ENCODE assay signal across 17 cellular contexts in the genomic region with DNA sequence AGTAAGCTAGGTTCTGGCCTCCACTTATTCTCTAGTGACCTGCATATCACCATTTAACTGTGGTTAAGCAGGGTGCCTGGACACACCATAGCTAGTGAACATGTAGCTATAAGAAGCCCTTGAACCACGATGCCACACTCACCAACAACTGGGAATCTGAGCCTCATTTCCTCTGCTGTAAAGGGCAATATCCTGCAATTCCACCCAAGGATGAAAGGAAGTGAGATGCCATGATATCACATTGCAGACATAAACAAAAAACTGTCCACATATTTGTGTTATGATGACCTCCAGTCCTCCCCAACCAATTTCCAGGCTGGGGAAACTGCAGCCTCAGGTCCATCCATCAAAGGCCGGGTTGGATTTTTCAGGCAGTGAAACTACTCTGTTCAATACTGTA. TPM values are rescaled to one million over a fixed set of nuclear protein-coding genes. Genes with fewer than 3 reads are reported as not detected.
DNase-seq lines count a peak whose midpoint lies in the region; ATAC-seq and TF ChIP-seq lines count a peak whose summit lies in the region.
"Had no signal": no experiment of that assay in that cellular context is flagged by ENCODE, and none has a peak within 500 bp of the region (broad histone marks: within the 10 kb centered on the region; RNA-seq: fewer than 3 reads in every experiment).

No MANE protein-coding gene starts in this region.

- TF ChIP-seq CTCF in HFFc6 (IDR thresholded peaks at IDR 0.05) (no peak), nephron (IDR thresholded peaks at IDR 0.05; ENCODE audit: unreplicated experiment in 3 of 3) (no peak), foreskin keratinocyte (conservative IDR thresholded peaks at IDR 0.05) (no peak), uterus (IDR thresholded peaks at IDR 0.05) (no peak), omental fat pad (IDR thresholded peaks at IDR 0.05) (no peak)

- H3K9me3 Mint-ChIP-seq in HFFc6 (no peaks in the 10 kb centered on the region), nephron (no peaks in the 10 kb centered on the region)
- no peaks in the 10 kb centered on the region for H3K9me3 Mint-ChIP-seq in activated CD4-positive, alpha-beta memory T cell treated with anti-CD3 and anti-CD28 coated beads, Interleukin-2, amount 10 ng/mL, durations not matched to agents 7 days and 5 days
- H3K9me3 Mint-ChIP-seq: activated naive CD8-positive, alpha-beta T cell treated with anti-CD3 and anti-CD28 coated beads, Interleukin-2, amount 10 ng/mL, durations not matched to agents 7 days and 5 days had no signal

- POLR2A ChIA-PET in activated CD4-positive, alpha-beta memory T cell treated with anti-CD3 and anti-CD28 coated beads, Interleukin-2, amount 10 ng/mL, durations not matched to agents 7 days and 5 days (lab: Charles Lee): interaction anchor here (1.0 to 4.5 kb wide), 4 partner anchors 8 to 28 kb away, joined by 5 to 24 read pairs (median 12); a partner anchor contains a TSS

- H3K27ac Mint-ChIP-seq in HFFc6 (peak overlapping the region; percentile 73), nephron (peak overlapping the region in 2 of 3 experiments; percentile 13 to 60)
- peak overlapping the region; percentile 21 for H3K27ac Mint-ChIP-seq in activated CD4-positive, alpha-beta memory T cell treated with anti-CD3 and anti-CD28 coated beads, Interleukin-2, amount 10 ng/mL, durations not matched to agents 7 days and 5 days
- H3K27ac Mint-ChIP-seq: activated naive CD8-positive, alpha-beta T cell treated with anti-CD3 and anti-CD28 coated beads, Interleukin-2, amount 10 ng/mL, durations not matched to agents 7 days and 5 days had no signal

- DNase-seq in HFFc6: no peak
- no peak for DNase-seq in activated CD4-positive, alpha-beta memory T cell treated with anti-CD3 and anti-CD28 coated beads, Interleukin-2, amount 10 ng/mL, durations not matched to agents 7 days and 5 days
- no peak for DNase-seq in foreskin melanocyte
- DNase-seq in foreskin keratinocyte: no peak
- no peak for DNase-seq in uterus
- no peak for DNase-seq in omental fat pad (ENCODE audit: low spot score)
- DNase-seq: activated CD8-positive, alpha-beta memory T cell treated with anti-CD3 and anti-CD28 coated beads, Interleukin-2, amount 50 U/mL, for 48 hours; activated naive CD8-positive, alpha-beta T cell treated with anti-CD3 and anti-CD28 coated beads, Interleukin-2, amount 10 ng/mL, durations not matched to agents 7 days and 5 days; central memory CD4-positive, alpha-beta T cell; DND-41; mesendoderm; NCI-H187; NCI-H524; PC-3; stimulated activated naive CD8-positive, alpha-beta T cell treated with anti-CD3 and anti-CD28 coated beads, Interleukin-15, Interleukin-2, amounts not matched to agents 100 U/mL and 50 U/mL, for 24 hours had no signal

- ATAC-seq in foreskin keratinocyte (no peak), omental fat pad (ENCODE audit: low FRiP score) (no peak)
- ATAC-seq: PC-3; stimulated activated naive CD8-positive, alpha-beta T cell treated with anti-CD3 and anti-CD28 coated beads, Interleukin-15, Interleukin-2, amounts not matched to agents 100 U/mL and 50 U/mL, for 24 hours had no signal

- no peak for TF ChIP-seq POLR2A in uterus (IDR thresholded peaks at IDR 0.05)

- H3K4me1 Mint-ChIP-seq in HFFc6 (ENCODE audit: low read depth): peaks cover 78% of the 10 kb centered on the region
- peaks cover 70% of the 10 kb centered on the region for H3K4me1 Mint-ChIP-seq in activated CD4-positive, alpha-beta memory T cell treated with anti-CD3 and anti-CD28 coated beads, Interleukin-2, amount 10 ng/mL, durations not matched to agents 7 days and 5 days
- H3K4me1 Mint-ChIP-seq in nephron: peaks cover 63% of the 10 kb centered on the region

- H3K36me3 Mint-ChIP-seq in HFFc6 (ENCODE audit: low read depth): peaks cover 17% of the 10 kb centered on the region
- peaks cover 77% of the 10 kb centered on the region for H3K36me3 Mint-ChIP-seq in activated CD4-positive, alpha-beta memory T cell treated with anti-CD3 and anti-CD28 coated beads, Interleukin-2, amount 10 ng/mL, durations not matched to agents 7 days and 5 days (ENCODE audit: low read depth)
- no peaks in the 10 kb centered on the region for H3K36me3 Mint-ChIP-seq in nephron (ENCODE audit: low read depth)

- no peak overlapping the region for H3K4me3 ChIP-seq in BLaER1 treated with 17β-estradiol and CSF1 and Interleukin-3, amounts not matched to agents 10 nM and 100 nM
- no peak overlapping the region for H3K4me3 ChIP-seq in uterus

- intact Hi-C loops in uterus (cut with DNase I; ENCODE audit: low total_unique reads): no loop called here

- H3K36me3 ChIP-seq in BLaER1 treated with 17β-estradiol and CSF1 and Interleukin-3, amounts not matched to agents 10 nM and 100 nM: peaks cover 31 to 94% (median 72%) of the 10 kb centered on the region in 11 experiments; a peak in 21 of 22 replicates
- H3K36me3 ChIP-seq in uterus: no peaks in the 10 kb centered on the region

- H3K27ac ChIP-seq in BLaER1 treated with 17β-estradiol and CSF1 and Interleukin-3, amounts not matched to agents 10 nM and 100 nM: no peak overlapping the region; a peak in 2 of 22 replicates
- H3K27ac ChIP-seq in foreskin keratinocyte (no peak overlapping the region), uterus (no peak overlapping the region)

- peaks cover 81 to 100% (median 96%) of the 10 kb centered on the region in 11 experiments for H4K20me1 ChIP-seq in BLaER1 treated with 17β-estradiol and CSF1 and Interleukin-3, amounts not matched to agents 10 nM and 100 nM

- peaks cover 0 to 12% (median 0%) of the 10 kb centered on the region in 11 experiments; a peak in 6 of 22 replicates for H3K9me3 ChIP-seq in BLaER1 treated with 17β-estradiol and CSF1 and Interleukin-3, amounts not matched to agents 10 nM and 100 nM (replicated peaks in 1 of 11)
- no peaks in the 10 kb centered on the region for H3K9me3 ChIP-seq in uterus

- no peaks in the 10 kb centered on the region for H3K27me3 Mint-ChIP-seq in HFFc6 (ENCODE audit: insufficient read depth)
- no peaks in the 10 kb centered on the region for H3K27me3 Mint-ChIP-seq in activated CD4-positive, alpha-beta memory T cell treated with anti-CD3 and anti-CD28 coated beads, Interleukin-2, amount 10 ng/mL, durations not matched to agents 7 days and 5 days
- H3K27me3 Mint-ChIP-seq in nephron (ENCODE audit: low read depth): no peaks in the 10 kb centered on the region
- H3K27me3 Mint-ChIP-seq: activated naive CD8-positive, alpha-beta T cell treated with anti-CD3 and anti-CD28 coated beads, Interleukin-2, amount 10 ng/mL, durations not matched to agents 7 days and 5 days had no signal

- H3K27me3 ChIP-seq in BLaER1 treated with 17β-estradiol and CSF1 and Interleukin-3, amounts not matched to agents 10 nM and 100 nM: no peaks in the 10 kb centered on the region
- H3K27me3 ChIP-seq in foreskin keratinocyte: no peaks in the 10 kb centered on the region
- no peaks in the 10 kb centered on the region for H3K27me3 ChIP-seq in uterus

- peak overlapping the region in 1 of 11 experiments; percentile 67; a peak in 1 of 22 replicates for H3K9ac ChIP-seq in BLaER1 treated with 17β-estradiol and CSF1 and Interleukin-3, amounts not matched to agents 10 nM and 100 nM

- H3K4me2 ChIP-seq in BLaER1 treated with 17β-estradiol and CSF1 and Interleukin-3, amounts not matched to agents 10 nM and 100 nM: peak overlapping the region; percentile 5 to 97 (median 86); a peak in 16 of 22 replicates

- CTCF ChIA-PET in activated CD4-positive, alpha-beta memory T cell treated with anti-CD3 and anti-CD28 coated beads, Interleukin-2, amount 10 ng/mL, durations not matched to agents 7 days and 5 days (lab: Charles Lee): interaction anchor here (1.0 to 2.4 kb wide), 5 partner anchors 9 to 95 kb away, joined by 3 to 8 read pairs (median 3); no protein-coding TSS in a partner anchor

- peaks cover 48 to 86% (median 66%) of the 10 kb centered on the region in 10 experiments for H3K4me1 ChIP-seq in BLaER1 treated with 17β-estradiol and CSF1 and Interleukin-3, amounts not matched to agents 10 nM and 100 nM
- H3K4me1 ChIP-seq in foreskin keratinocyte: peaks cover 3% of the 10 kb centered on the region
- peaks cover 0 to 8% of the 10 kb centered on the region in 2 donors for H3K4me1 ChIP-seq in uterus

- H3K4me3 Mint-ChIP-seq in HFFc6 (peak overlapping the region; percentile 58), nephron (no peak overlapping the region)
- no peak overlapping the region for H3K4me3 Mint-ChIP-seq in activated CD4-positive, alpha-beta memory T cell treated with anti-CD3 and anti-CD28 coated beads, Interleukin-2, amount 10 ng/mL, durations not matched to agents 7 days and 5 days
- H3K4me3 Mint-ChIP-seq: activated naive CD8-positive, alpha-beta T cell treated with anti-CD3 and anti-CD28 coated beads, Interleukin-2, amount 10 ng/mL, durations not matched to agents 7 days and 5 days had no signal

RNA-seq across cellular contexts. Expression of a gene that starts 10.4 kb away (rescaled TPM):
- total RNA-seq in HFFc6 (2021; fragmentation: NEBNext Ultra II Directional; extraction: Animal tissue kit (Norgen Biotek cat#: 25700)): 100 to 1,000 TPM in 1 of 6 experiments, 10 to 100 TPM in 5; 81.5 to 105 (median 89.5) TPM
- total RNA-seq in activated CD4-positive, alpha-beta memory T cell treated with anti-CD3 and anti-CD28 coated beads, Interleukin-2, amount 10 ng/mL, durations not matched to agents 7 days and 5 days: 100 to 1,000 TPM; 188 to 201 TPM
- 128 and 133 TPM in 2 replicates for total RNA-seq in foreskin keratinocyte
- polyA plus RNA-seq in foreskin keratinocyte: 96.5 and 98.1 TPM in 2 replicates
- total RNA-seq in uterus: 10 to 100 TPM; 35.6 to 70.8 (median 50.7) TPM
- 100 to 1,000 TPM in 3 of 4 donors, 10 to 100 TPM in 1; 96.7 to 189 (median 149) TPM for total RNA-seq in omental fat pad

RNA-seq across cellular contexts. Expression of a gene that starts 50.1 kb away (rescaled TPM):
- total RNA-seq in HFFc6 (2021; fragmentation: NEBNext Ultra II Directional; extraction: Animal tissue kit (Norgen Biotek cat#: 25700)): 1 to 10 TPM in 1 of 6 experiments, under 1 TPM in 5; 0.66 to 1.2 (median 0.77) TPM
- total RNA-seq in activated CD4-positive, alpha-beta memory T cell treated with anti-CD3 and anti-CD28 coated beads, Interleukin-2, amount 10 ng/mL, durations not matched to agents 7 days and 5 days: not detected
- 6.9 and 13.2 TPM in 2 replicates for total RNA-seq in foreskin keratinocyte
- 12.7 and 26.6 TPM in 2 replicates for polyA plus RNA-seq in foreskin keratinocyte
- total RNA-seq in uterus: 1,000 to 10,000 TPM in 1 of 4 donors, 100 to 1,000 TPM in 2, 1 to 10 TPM in 1; 5.7 to 1,241 (median 263) TPM
- over 10,000 TPM in 1 of 4 donors, 1,000 to 10,000 TPM in 3; 5,296 to 11,485 (median 6,898) TPM for total RNA-seq in omental fat pad
- total RNA-seq: activated naive CD8-positive, alpha-beta T cell treated with anti-CD3 and anti-CD28 coated beads, Interleukin-2, amount 10 ng/mL, durations not matched to agents 7 days and 5 days; PC-3 had no signal

Comparison
In these comparisons a context has a peak if more than half of its experiments do, and no peak if none do; other contexts are left out.
1. H3K27ac Mint-ChIP-seq: peak in every context shown above with its lines; median percentile 73 in HFFc6; 36 in nephron; 21 in activated CD4-positive, alpha-beta memory T cell treated with anti-CD3 and anti-CD28 coated beads, Interleukin-2, amount 10 ng/mL, durations not matched to agents 7 days and 5 days.
2. RNA of a gene that starts 50.1 kb away (total RNA-seq): 5,296 to 11,485 TPM in omental fat pad; 5.7 to 1,241 TPM in uterus, 6.9 to 13.2 TPM in foreskin keratinocyte, 0.66 to 1.2 TPM in HFFc6 and not detected in activated CD4-positive, alpha-beta memory T cell treated with anti-CD3 and anti-CD28 coated beads, Interleukin-2, amount 10 ng/mL, durations not matched to agents 7 days and 5 days; every median in the first group is over 4 times any median in the second.